9 cellular contexts compared by ENCODE assay signal in the genomic region with DNA sequence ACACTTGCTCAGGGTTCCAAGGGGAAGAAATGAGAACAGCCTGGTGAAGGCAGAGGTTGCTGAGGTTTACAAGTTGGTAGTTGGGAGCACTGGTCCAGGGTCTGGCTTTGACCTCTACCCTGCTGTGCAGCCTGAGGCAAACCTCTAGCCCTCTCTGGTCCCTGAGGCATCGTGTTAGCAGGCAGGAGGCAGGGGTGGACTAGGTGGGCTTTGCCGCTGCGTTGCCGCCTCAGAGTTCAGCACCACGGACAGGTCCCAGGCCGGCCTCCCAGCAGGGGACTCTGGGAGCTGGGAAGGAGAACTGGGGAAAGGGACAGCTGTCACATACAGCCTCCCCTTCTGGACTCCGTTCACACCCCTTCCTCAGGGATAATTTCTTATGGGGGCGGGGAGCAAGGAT. TPM values are rescaled to one million over a fixed set of nuclear protein-coding genes. Genes with fewer than 3 reads are reported as not detected.
DNase-seq lines count a peak whose midpoint lies in the region; ATAC-seq lines count a peak whose summit lies in the region.
"Had no signal": no experiment of that assay in that cellular context is flagged by ENCODE, and none has a peak within 500 bp of the region (broad histone marks: within the 10 kb centered on the region; RNA-seq: fewer than 3 reads in every experiment).

No MANE protein-coding gene starts in this region.

- no peaks in the 10 kb centered on the region for H3K4me1 Mint-ChIP-seq in activated CD8-positive, alpha-beta T cell treated with anti-CD3 and anti-CD28 coated beads, Interleukin-2, amount 10 ng/mL, durations not matched to agents 7 days and 5 days (ENCODE audit: low read depth)

- ATAC-seq in activated CD8-positive, alpha-beta T cell treated with anti-CD3 and anti-CD28 coated beads, Interleukin-2, amount 10 ng/mL, durations not matched to agents 7 days and 5 days, result peak; percentile 68

- CTCF ChIA-PET in activated CD8-positive, alpha-beta T cell treated with anti-CD3 and anti-CD28 coated beads, Interleukin-2, amount 10 ng/mL, durations not matched to agents 7 days and 5 days (lab: Charles Lee), result no interaction called here

- DNase-seq in AG08395 (ENCODE audit: low spot score), result peak; percentile 56
- peak in 47 of 76 experiments; percentile 7 to 68 (median 41) for DNase-seq in HUDEP-2 (lab: John Stamatoyannopoulos, UW; ENCODE audit: unreplicated experiment in 76 of 76)
- peak; percentile 62 for DNase-seq in activated CD8-positive, alpha-beta T cell treated with anti-CD3 and anti-CD28 coated beads, Interleukin-2, amount 10 ng/mL, durations not matched to agents 7 days and 5 days
- DNase-seq in iPS-NIHi7 (ENCODE audit: extremely low spot score), result peak; percentile 89
- no peak for DNase-seq in cerebellar cortex (ENCODE audit: low spot score)
- no peak for DNase-seq in NCI-H1694 treated with DMSO at 0.1 percent for 48 hours (lab: John Stamatoyannopoulos, UW)
- DNase-seq in SKM-1 (lab: John Stamatoyannopoulos, UW; ENCODE audit: unreplicated experiment), result no peak
- no peak for DNase-seq in NCI-H2107 (lab: John Stamatoyannopoulos, UW)
- DNase-seq: T-helper 9 cell had no signal

- H3K36me3 Mint-ChIP-seq in activated CD8-positive, alpha-beta T cell treated with anti-CD3 and anti-CD28 coated beads, Interleukin-2, amount 10 ng/mL, durations not matched to agents 7 days and 5 days (ENCODE audit: low read depth), result no peaks in the 10 kb centered on the region

- no peaks in the 10 kb centered on the region for H3K9me3 Mint-ChIP-seq in activated CD8-positive, alpha-beta T cell treated with anti-CD3 and anti-CD28 coated beads, Interleukin-2, amount 10 ng/mL, durations not matched to agents 7 days and 5 days (ENCODE audit: insufficient read depth)

- peaks cover 36% of the 10 kb centered on the region for H3K27me3 Mint-ChIP-seq in activated CD8-positive, alpha-beta T cell treated with anti-CD3 and anti-CD28 coated beads, Interleukin-2, amount 10 ng/mL, durations not matched to agents 7 days and 5 days (ENCODE audit: low read depth)

- H3K27ac Mint-ChIP-seq in activated CD8-positive, alpha-beta T cell treated with anti-CD3 and anti-CD28 coated beads, Interleukin-2, amount 10 ng/mL, durations not matched to agents 7 days and 5 days, result no peak overlapping the region

- POLR2A ChIA-PET in activated CD8-positive, alpha-beta T cell treated with anti-CD3 and anti-CD28 coated beads, Interleukin-2, amount 10 ng/mL, durations not matched to agents 7 days and 5 days (lab: Charles Lee), result no interaction called here

- H3K4me3 Mint-ChIP-seq in activated CD8-positive, alpha-beta T cell treated with anti-CD3 and anti-CD28 coated beads, Interleukin-2, amount 10 ng/mL, durations not matched to agents 7 days and 5 days, result no peak overlapping the region

RNA-seq across cellular contexts. Expression of a gene that starts 3.1 kb away (rescaled TPM):
- total RNA-seq in activated CD8-positive, alpha-beta T cell treated with anti-CD3 and anti-CD28 coated beads, Interleukin-2, amount 10 ng/mL, durations not matched to agents 7 days and 5 days, result not detected

RNA-seq across cellular contexts. Expression of a gene that starts 11.7 kb away (rescaled TPM):
- 10 to 100 TPM; 35.6 TPM for total RNA-seq in activated CD8-positive, alpha-beta T cell treated with anti-CD3 and anti-CD28 coated beads, Interleukin-2, amount 10 ng/mL, durations not matched to agents 7 days and 5 days

RNA-seq across cellular contexts. Expression of a gene that starts 22.8 kb away (rescaled TPM):
- total RNA-seq in activated CD8-positive, alpha-beta T cell treated with anti-CD3 and anti-CD28 coated beads, Interleukin-2, amount 10 ng/mL, durations not matched to agents 7 days and 5 days, result 10 to 100 TPM; 97.9 to 98.7 TPM

RNA-seq across cellular contexts. Expression of a gene that starts 22.9 kb away (rescaled TPM):
- total RNA-seq in activated CD8-positive, alpha-beta T cell treated with anti-CD3 and anti-CD28 coated beads, Interleukin-2, amount 10 ng/mL, durations not matched to agents 7 days and 5 days, result 10 to 100 TPM; 22.1 to 25.4 TPM

RNA-seq across cellular contexts. Expression of a gene that starts 44.8 kb away (rescaled TPM):
- total RNA-seq in activated CD8-positive, alpha-beta T cell treated with anti-CD3 and anti-CD28 coated beads, Interleukin-2, amount 10 ng/mL, durations not matched to agents 7 days and 5 days, result 1 to 10 TPM; 2.2 to 3.6 TPM

Comparison
In these comparisons a context has a peak if more than half of its experiments do, and no peak if none do; other contexts are left out.
1. DNase-seq: peak in AG08395 (single experiment), HUDEP-2 (47 of 76), activated CD8-positive, alpha-beta T cell treated with anti-CD3 and anti-CD28 coated beads, Interleukin-2, amount 10 ng/mL, durations not matched to agents 7 days and 5 days (single experiment) and iPS-NIHi7 (single experiment); none in cerebellar cortex (single experiment), NCI-H1694 treated with DMSO at 0.1 percent for 48 hours (single experiment), SKM-1 (single experiment) and NCI-H2107 (single experiment).